ENCODE assay signal across 26 cellular contexts in genomic region chr4:6946497-6946896, GRCh38.
"Had no signal": no experiment of that assay in that cellular context is flagged by ENCODE, and none has a peak within 500 bp of the region (broad histone marks: within the 10 kb centered on the region; RNA-seq: fewer than 3 reads in every experiment).

No MANE protein-coding gene starts in this region.

- DNase-seq: dermis blood vessel endothelial cell; effector memory CD8-positive, alpha-beta T cell; erythroblast; left cardiac atrium; left lung; mesendoderm; midbrain; naive thymus-derived CD4-positive, alpha-beta T cell; nephron progenitor cell; nucleus accumbens; ovary; right cardiac atrium; spleen; stimulated activated CD4-positive, alpha-beta T cell treated with anti-CD3 and anti-CD28 coated beads, Interleukin-4, amount 100 ng/mL, for 4 hours; stimulated activated naive CD8-positive, alpha-beta T cell treated with anti-CD3 and anti-CD28 coated beads, Interleukin-15, Interleukin-2, amounts not matched to agents 100 U/mL and 50 U/mL, for 24 hours; substantia nigra; upper lobe of right lung; uterus had no signal

- H3K27ac ChIP-seq: coronary artery, left lung, ovary, psoas muscle, skin epidermis, spleen, thoracic aorta, tibial nerve, upper lobe of right lung, uterus had no signal

- H3K4me3 Mint-ChIP-seq: effector memory CD8-positive, alpha-beta T cell; naive thymus-derived CD4-positive, alpha-beta T cell; nephron progenitor cell; stimulated activated memory B cell treated with anti-CD40 and anti-IgM and Interleukin-4, amounts not matched to agents 10 μg/mL and 1 μg/mL and 100 μg/mL, for 72 hours had no signal

- H3K9me3 ChIP-seq: left lung, ovary, psoas muscle, spleen, thoracic aorta, tibial nerve, upper lobe of right lung, uterus had no signal

- ATAC-seq: effector memory CD8-positive, alpha-beta T cell; left cardiac atrium; left lung; naive thymus-derived CD4-positive, alpha-beta T cell; psoas muscle; right cardiac atrium; stimulated activated memory B cell treated with anti-CD40 and anti-IgM and Interleukin-4, amounts not matched to agents 10 μg/mL and 1 μg/mL and 100 μg/mL, for 72 hours; stimulated activated naive CD8-positive, alpha-beta T cell treated with anti-CD3 and anti-CD28 coated beads, Interleukin-15, Interleukin-2, amounts not matched to agents 100 U/mL and 50 U/mL, for 24 hours; upper lobe of right lung had no signal

- H3K27me3 Mint-ChIP-seq: effector memory CD8-positive, alpha-beta T cell; naive thymus-derived CD4-positive, alpha-beta T cell; stimulated activated memory B cell treated with anti-CD40 and anti-IgM and Interleukin-4, amounts not matched to agents 10 μg/mL and 1 μg/mL and 100 μg/mL, for 72 hours had no signal

- FAIRE-seq: endometrium, frontal cortex had no signal

- H3K4me3 ChIP-seq: coronary artery, left lung, ovary, psoas muscle, skin epidermis, spleen, thoracic aorta, tibial nerve, upper lobe of right lung, uterus had no signal

- H3K27me3 ChIP-seq: left lung, ovary, spleen, tibial nerve, upper lobe of right lung, uterus had no signal

- H3K36me3 ChIP-seq: ovary, thoracic aorta, tibial nerve, upper lobe of right lung, uterus had no signal

- H3K27ac Mint-ChIP-seq: effector memory CD8-positive, alpha-beta T cell; nephron progenitor cell; stimulated activated memory B cell treated with anti-CD40 and anti-IgM and Interleukin-4, amounts not matched to agents 10 μg/mL and 1 μg/mL and 100 μg/mL, for 72 hours had no signal

- H3K9me3 Mint-ChIP-seq: effector memory CD8-positive, alpha-beta T cell; naive thymus-derived CD4-positive, alpha-beta T cell; stimulated activated memory B cell treated with anti-CD40 and anti-IgM and Interleukin-4, amounts not matched to agents 10 μg/mL and 1 μg/mL and 100 μg/mL, for 72 hours had no signal
